Comparison of ENCODE assay signal across 2 cellular contexts in genomic region chr11:864118-864827, GRCh38.
TF ChIP-seq lines count a peak whose summit lies in the region.

No MANE protein-coding gene starts in this region.

TF ChIP-seq in HEK293, 187 proteins besides CTCF, POLR2A, EP300 and RAD21:
- TF ChIP-seq HIC1 (tag by site-specific recombination; IDR thresholded peaks at IDR 0.05) (0 out of 2 replicates have a peak, but pooled peaks have one; percentile 30), MEIS1 (CRISPR knock-in tag; IDR thresholded peaks at IDR 0.05; ENCODE audit: borderline replicate concordance) (no peak)

TF ChIP-seq in K562, 482 proteins besides CTCF, POLR2A, EP300 and RAD21:
- TF ChIP-seq PTBP1 (IDR thresholded peaks at IDR 0.05; ENCODE audit: low read depth, low read length): no peak
- no peak for TF ChIP-seq PRDM10 (IDR thresholded peaks at IDR 0.05; ENCODE audit: partially characterized antibody)
- peak; percentile 8; the same call in 1 of the 2 replicates for TF ChIP-seq SUPT5H (IDR thresholded peaks at IDR 0.05)
- TF ChIP-seq CTCFL (IDR thresholded peaks at IDR 0.05; ENCODE audit: borderline replicate concordance, insufficient read depth, low read depth, low read length, poor library complexity, severe bottlenecking): no peak
- TF ChIP-seq HNRNPL (IDR thresholded peaks at IDR 0.05; ENCODE audit: low read depth, low read length): peak; percentile 48; the same call in 1 of the 2 replicates
- TF ChIP-seq ZNF280B (CRISPR knock-in tag; IDR thresholded peaks at IDR 0.05): no peak
- no peak for TF ChIP-seq ZNF324 (CRISPR knock-in tag; IDR thresholded peaks at IDR 0.05)
- TF ChIP-seq POLR2G (IDR thresholded peaks at IDR 0.05; ENCODE audit: low read depth, low read length): peak; percentile 9; the same call in 1 of the 2 replicates
- TF ChIP-seq CHD7 (IDR thresholded peaks at IDR 0.05; ENCODE audit: low read depth, low read length): no peak
- TF ChIP-seq ZNF584 (CRISPR knock-in tag; IDR thresholded peaks at IDR 0.05; ENCODE audit: low read depth): no peak
- TF ChIP-seq ZBTB33 (CRISPR knock-in tag; IDR thresholded peaks at IDR 0.05): peak; percentile 69
- TF ChIP-seq HNRNPLL (IDR thresholded peaks at IDR 0.05; ENCODE audit: low read depth, low read length, poor library complexity, severe bottlenecking): no peak
- TF ChIP-seq NCOA1 (IDR thresholded peaks at IDR 0.05; ENCODE audit: low read depth): no peak
- no peak for TF ChIP-seq ZNF592 (IDR thresholded peaks at IDR 0.05)
TF ChIP-seq in K562: peak in this region for 4.
